19 cellular contexts compared by ENCODE assay signal in the genomic region with DNA sequence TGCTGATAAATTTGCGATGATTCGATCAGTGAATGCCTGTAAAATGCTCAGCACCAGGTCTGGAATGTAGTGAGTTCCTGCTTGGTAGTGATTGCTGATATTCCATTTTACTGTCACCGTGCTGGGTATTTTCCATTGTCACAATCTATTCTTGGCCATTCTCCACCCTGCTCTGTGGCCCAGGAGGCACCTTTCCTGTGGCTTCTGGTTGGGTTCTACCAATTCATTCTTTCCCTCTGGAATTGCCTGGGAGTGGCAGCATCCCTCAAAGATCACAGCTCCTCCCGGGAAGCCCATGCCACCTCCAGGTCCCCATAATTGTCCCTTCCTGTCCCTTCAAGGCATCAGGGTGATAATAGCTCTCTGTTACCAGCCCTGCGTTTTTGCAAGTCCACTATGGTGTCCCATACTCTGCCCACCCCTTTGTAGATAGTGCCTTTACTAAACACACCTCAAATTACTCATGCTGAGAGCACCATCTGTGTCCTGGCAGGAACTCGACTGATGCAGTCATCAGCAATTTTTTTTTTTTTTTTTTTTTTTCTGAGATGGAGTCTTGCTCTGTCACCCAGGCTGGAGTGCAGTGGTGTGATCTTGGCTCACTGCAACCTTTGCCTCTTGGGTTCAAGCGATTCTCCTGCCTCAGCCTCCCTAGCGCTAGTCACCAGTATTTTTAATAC.
DNase-seq lines count a peak whose midpoint lies in the region; ATAC-seq and TF ChIP-seq lines count a peak whose summit lies in the region.
"Had no signal": no experiment of that assay in that cellular context is flagged by ENCODE, and none has a peak within 500 bp of the region (broad histone marks: within the 10 kb centered on the region; RNA-seq: fewer than 3 reads in every experiment).

No MANE protein-coding gene starts in this region.

- H3K4me3 ChIP-seq in fibroblast of pulmonary artery (replicated peaks; ENCODE audit: low read depth, low read length) = no peak overlapping the region
- H3K4me3 ChIP-seq: lung, transverse colon had no signal

- TF ChIP-seq CTCF in RWPE1 (conservative IDR thresholded peaks at IDR 0.05; ENCODE audit: low read depth) (no peak), fibroblast of pulmonary artery (IDR thresholded peaks at IDR 0.05; ENCODE audit: low read length, missing control alignments) (no peak)

- DNase-seq in EH (ENCODE audit: low read depth) (peak; percentile 17), HT1080 (ENCODE audit: low read depth) (peak; percentile 70), RWPE1 (ENCODE audit: low spot score) (peak; percentile 15), fibroblast of pulmonary artery (ENCODE audit: low read depth) (peak; percentile 4), NCI-H446 treated with DMSO at 0.1 percent for 48 hours (lab: John Stamatoyannopoulos, UW) (no peak), activated gamma-delta T cell (lab: John Stamatoyannopoulos, UW) (no peak)
- DNase-seq: activated B cell treated with CpG ODN at 0.5 μM for 24 hours; activated effector memory CD4-positive, alpha-beta T cell treated with anti-CD3 and anti-CD28 coated beads, Interleukin-2, amount 50 U/mL, for 16 hours; anterior cingulate cortex; BE2C; Kasumi-1; naive thymus-derived CD8-positive, alpha-beta T cell; NCI-H1930; posterior cingulate gyrus; stimulated activated naive B cell treated with anti-CD40 and anti-IgM and Interleukin-4, amounts not matched to agents 10 μg/mL and 1 μg/mL and 100 μg/mL, for 72 hours; transverse colon had no signal

- ATAC-seq in HG03460 (IDR thresholded peaks at IDR 0.05; ENCODE audit: unreplicated experiment) = no peak
- no peak for ATAC-seq in GM18498 (IDR thresholded peaks at IDR 0.05; ENCODE audit: unreplicated experiment)
- ATAC-seq: naive thymus-derived CD8-positive, alpha-beta T cell; stimulated activated naive B cell treated with anti-CD40 and anti-IgM and Interleukin-4, amounts not matched to agents 10 μg/mL and 1 μg/mL and 100 μg/mL, for 72 hours had no signal

- H3K27ac ChIP-seq in RWPE1 = no peak overlapping the region
- H3K27ac ChIP-seq: transverse colon had no signal

- POLR2A ChIA-PET in RWPE1 (lab: Yijun Ruan, JAX; ENCODE audit: low non-redundant PET) = no interaction called here

- CTCF ChIA-PET in RWPE1 (lab: Yijun Ruan, JAX) = interaction anchor here (0.5 to 0.6 kb wide), 2 partner anchors 91 to 860 kb away, joined by 3 read pairs; no protein-coding TSS in a partner anchor

Comparison
In these comparisons a context has a peak if more than half of its experiments do, and no peak if none do; other contexts are left out.
1. DNase-seq: peak in EH (single experiment), HT1080 (single experiment), RWPE1 (single experiment) and fibroblast of pulmonary artery (single experiment); none in NCI-H446 treated with DMSO at 0.1 percent for 48 hours (single experiment) and activated gamma-delta T cell (single experiment).